Comparison of ENCODE assay signal across 1 cellular context in genomic region chr11:10302744-10303557, GRCh38.
TF ChIP-seq lines count a peak whose summit lies in the region.

No MANE protein-coding gene starts in this region.

TF ChIP-seq in HepG2, 621 proteins besides CTCF, POLR2A, EP300 and RAD21 (continued from another document and continues in another):
- TF ChIP-seq ZFP82 (CRISPR knock-in tag; IDR thresholded peaks at IDR 0.05; ENCODE audit: borderline replicate concordance) (no peak), NFE2L2 (IDR thresholded peaks at IDR 0.05; ENCODE audit: low read length) (no peak), YEATS2 (CRISPR knock-in tag; IDR thresholded peaks at IDR 0.05; ENCODE audit: borderline replicate concordance) (no peak), ZNF720 (CRISPR knock-in tag; IDR thresholded peaks at IDR 0.05) (no peak), BRD4 (CRISPR knock-in tag; IDR thresholded peaks at IDR 0.05) (peak; percentile 43; the same call in 1 of the 2 replicates), MATR3 (CRISPR knock-in tag; IDR thresholded peaks at IDR 0.05) (no peak), PAX8 (CRISPR knock-in tag; IDR thresholded peaks at IDR 0.05; ENCODE audit: borderline replicate concordance) (no peak), ZNF414 (CRISPR knock-in tag; IDR thresholded peaks at IDR 0.05) (peak; percentile 76; the same call in 1 of the 2 replicates), ZKSCAN5 (CRISPR knock-in tag; IDR thresholded peaks at IDR 0.05) (no peak), RXRB (CRISPR knock-in tag; IDR thresholded peaks at IDR 0.05; ENCODE audit: borderline replicate concordance) (0 out of 2 replicates have a peak, but pooled peaks have one; percentile 25), MXD4 (CRISPR knock-in tag; IDR thresholded peaks at IDR 0.05) (no peak; the same call in 1 of the 2 replicates), ZNF780A (CRISPR knock-in tag; IDR thresholded peaks at IDR 0.05) (no peak), SRSF4 (IDR thresholded peaks at IDR 0.05; ENCODE audit: low read depth, low read length, poor library complexity, severe bottlenecking) (no peak), STAT5B (CRISPR knock-in tag; IDR thresholded peaks at IDR 0.05) (no peak), SRSF1 (optimal IDR thresholded peaks at IDR 0.05; ENCODE audit: low read depth, low read length) (no peak), GATAD2A (CRISPR knock-in tag; IDR thresholded peaks at IDR 0.05) (peak; percentile 57; the same call in 1 of the 2 replicates), TRIM24 (CRISPR knock-in tag; IDR thresholded peaks at IDR 0.05) (no peak), ZNF264 (CRISPR knock-in tag; IDR thresholded peaks at IDR 0.05) (no peak; the same call in none of the 2 replicates), ZFP62 (CRISPR knock-in tag; IDR thresholded peaks at IDR 0.05) (no peak), MED1 (CRISPR knock-in tag; IDR thresholded peaks at IDR 0.05) (peak; percentile 49; the same call in 1 of the 2 replicates), ZBTB7B (CRISPR knock-in tag; IDR thresholded peaks at IDR 0.05) (no peak), STAG1 (CRISPR knock-in tag; IDR thresholded peaks at IDR 0.05) (peak; percentile 32; the same call in 1 of the 2 replicates), ELF1 (CRISPR knock-in tag; IDR thresholded peaks at IDR 0.05) (no peak), E2F2 (CRISPR knock-in tag; IDR thresholded peaks at IDR 0.05; ENCODE audit: borderline replicate concordance) (peak; percentile 54; the same call in 1 of the 2 replicates), TBX3 (IDR thresholded peaks at IDR 0.05; ENCODE audit: borderline replicate concordance) (no peak), HNRNPL (IDR thresholded peaks at IDR 0.05; ENCODE audit: low read depth, low read length) (peak; percentile 72; the same call in 1 of the 2 replicates), ISL2 (CRISPR knock-in tag; IDR thresholded peaks at IDR 0.05) (0 out of 2 replicates have a peak, but pooled peaks have one; percentile 34), ELF3 (CRISPR knock-in tag; IDR thresholded peaks at IDR 0.05) (peak; percentile 8; the same call in 1 of the 2 replicates), ZSCAN22 (CRISPR knock-in tag; IDR thresholded peaks at IDR 0.05) (no peak), ZSCAN12 (CRISPR knock-in tag; IDR thresholded peaks at IDR 0.05) (0 out of 2 replicates have a peak, but pooled peaks have one; percentile 65), ZBTB14 (CRISPR knock-in tag; IDR thresholded peaks at IDR 0.05) (peak; percentile 50; the same call in 1 of the 2 replicates), KMT2B (CRISPR knock-in tag; IDR thresholded peaks at IDR 0.05) (peak; percentile 94), FOSL2 (CRISPR knock-in tag; IDR thresholded peaks at IDR 0.05) (peak; percentile 29; the same call in 1 of the 2 replicates), ZNF224 (CRISPR knock-in tag; IDR thresholded peaks at IDR 0.05) (no peak), ZNF558 (CRISPR knock-in tag; IDR thresholded peaks at IDR 0.05; ENCODE audit: borderline replicate concordance) (no peak), GABPA (IDR thresholded peaks at IDR 0.05; ENCODE audit: low read depth, low read length) (no peak), GABPA (CRISPR knock-in tag; IDR thresholded peaks at IDR 0.05; ENCODE audit: low read depth) (peak; percentile 34; the same call in 1 of the 2 replicates), ZNF790 (CRISPR knock-in tag; IDR thresholded peaks at IDR 0.05; ENCODE audit: borderline replicate concordance) (no peak), SMC3 (IDR thresholded peaks at IDR 0.05; ENCODE audit: low read length) (no peak), HES4 (CRISPR knock-in tag; IDR thresholded peaks at IDR 0.05; ENCODE audit: borderline replicate concordance) (no peak), ZNF256 (CRISPR knock-in tag; conservative IDR thresholded peaks at IDR 0.05) (peak; percentile 63; the same call in 1 of the 2 replicates), ZNF501 (CRISPR knock-in tag; IDR thresholded peaks at IDR 0.05) (peak; percentile 68; the same call in 1 of the 2 replicates), ZNF768 (CRISPR knock-in tag; IDR thresholded peaks at IDR 0.05) (no peak), ZNF44 (CRISPR knock-in tag; IDR thresholded peaks at IDR 0.05) (no peak), ZNF512 (CRISPR knock-in tag; IDR thresholded peaks at IDR 0.05) (no peak), ZNF549 (CRISPR knock-in tag; IDR thresholded peaks at IDR 0.05) (peak; percentile 95), ZNF891 (CRISPR knock-in tag; IDR thresholded peaks at IDR 0.05) (no peak), PCBP2 (optimal IDR thresholded peaks at IDR 0.05; ENCODE audit: low read depth, low read length, poor library complexity, severe bottlenecking) (no peak), ZNF20 (CRISPR knock-in tag; IDR thresholded peaks at IDR 0.05) (no peak), AKAP8 (CRISPR knock-in tag; IDR thresholded peaks at IDR 0.05) (0 out of 2 replicates have a peak, but pooled peaks have one; percentile 28), ZBTB49 (CRISPR knock-in tag; IDR thresholded peaks at IDR 0.05; ENCODE audit: borderline replicate concordance) (no peak), ONECUT2 (CRISPR knock-in tag; IDR thresholded peaks at IDR 0.05) (no peak), SP1 (IDR thresholded peaks at IDR 0.05) (no peak), SP1 (CRISPR knock-in tag; IDR thresholded peaks at IDR 0.05) (no peak), SCMH1 (CRISPR knock-in tag; IDR thresholded peaks at IDR 0.05; ENCODE audit: borderline replicate concordance) (no peak), CERS6 (CRISPR knock-in tag; IDR thresholded peaks at IDR 0.05) (no peak)
- TF ChIP-seq, protein P1, sequence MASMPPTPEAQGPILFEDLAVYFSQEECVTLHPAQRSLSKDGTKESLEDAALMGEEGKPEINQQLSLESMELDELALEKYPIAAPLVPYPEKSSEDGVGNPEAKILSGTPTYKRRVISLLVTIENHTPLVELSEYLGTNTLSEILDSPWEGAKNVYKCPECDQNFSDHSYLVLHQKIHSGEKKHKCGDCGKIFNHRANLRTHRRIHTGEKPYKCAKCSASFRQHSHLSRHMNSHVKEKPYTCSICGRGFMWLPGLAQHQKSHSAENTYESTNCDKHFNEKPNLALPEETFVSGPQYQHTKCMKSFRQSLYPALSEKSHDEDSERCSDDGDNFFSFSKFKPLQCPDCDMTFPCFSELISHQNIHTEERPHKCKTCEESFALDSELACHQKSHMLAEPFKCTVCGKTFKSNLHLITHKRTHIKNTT (CRISPR knock-in tag; IDR thresholded peaks at IDR 0.05) = no peak
- TF ChIP-seq, protein P2, sequence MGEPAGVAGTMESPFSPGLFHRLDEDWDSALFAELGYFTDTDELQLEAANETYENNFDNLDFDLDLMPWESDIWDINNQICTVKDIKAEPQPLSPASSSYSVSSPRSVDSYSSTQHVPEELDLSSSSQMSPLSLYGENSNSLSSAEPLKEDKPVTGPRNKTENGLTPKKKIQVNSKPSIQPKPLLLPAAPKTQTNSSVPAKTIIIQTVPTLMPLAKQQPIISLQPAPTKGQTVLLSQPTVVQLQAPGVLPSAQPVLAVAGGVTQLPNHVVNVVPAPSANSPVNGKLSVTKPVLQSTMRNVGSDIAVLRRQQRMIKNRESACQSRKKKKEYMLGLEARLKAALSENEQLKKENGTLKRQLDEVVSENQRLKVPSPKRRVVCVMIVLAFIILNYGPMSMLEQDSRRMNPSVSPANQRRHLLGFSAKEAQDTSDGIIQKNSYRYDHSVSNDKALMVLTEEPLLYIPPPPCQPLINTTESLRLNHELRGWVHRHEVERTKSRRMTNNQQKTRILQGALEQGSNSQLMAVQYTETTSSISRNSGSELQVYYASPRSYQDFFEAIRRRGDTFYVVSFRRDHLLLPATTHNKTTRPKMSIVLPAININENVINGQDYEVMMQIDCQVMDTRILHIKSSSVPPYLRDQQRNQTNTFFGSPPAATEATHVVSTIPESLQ (CRISPR knock-in tag; conservative IDR thresholded peaks at IDR 0.05) = no peak
- TF ChIP-seq, protein P3, sequence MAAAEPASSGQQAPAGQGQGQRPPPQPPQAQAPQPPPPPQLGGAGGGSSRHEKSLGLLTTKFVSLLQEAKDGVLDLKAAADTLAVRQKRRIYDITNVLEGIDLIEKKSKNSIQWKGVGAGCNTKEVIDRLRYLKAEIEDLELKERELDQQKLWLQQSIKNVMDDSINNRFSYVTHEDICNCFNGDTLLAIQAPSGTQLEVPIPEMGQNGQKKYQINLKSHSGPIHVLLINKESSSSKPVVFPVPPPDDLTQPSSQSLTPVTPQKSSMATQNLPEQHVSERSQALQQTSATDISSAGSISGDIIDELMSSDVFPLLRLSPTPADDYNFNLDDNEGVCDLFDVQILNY (CRISPR knock-in tag; conservative IDR thresholded peaks at IDR 0.05) = peak; percentile 64
- TF ChIP-seq, protein P4, sequence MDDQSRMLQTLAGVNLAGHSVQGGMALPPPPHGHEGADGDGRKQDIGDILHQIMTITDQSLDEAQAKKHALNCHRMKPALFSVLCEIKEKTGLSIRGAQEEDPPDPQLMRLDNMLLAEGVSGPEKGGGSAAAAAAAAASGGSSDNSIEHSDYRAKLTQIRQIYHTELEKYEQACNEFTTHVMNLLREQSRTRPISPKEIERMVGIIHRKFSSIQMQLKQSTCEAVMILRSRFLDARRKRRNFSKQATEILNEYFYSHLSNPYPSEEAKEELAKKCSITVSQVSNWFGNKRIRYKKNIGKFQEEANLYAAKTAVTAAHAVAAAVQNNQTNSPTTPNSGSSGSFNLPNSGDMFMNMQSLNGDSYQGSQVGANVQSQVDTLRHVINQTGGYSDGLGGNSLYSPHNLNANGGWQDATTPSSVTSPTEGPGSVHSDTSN (CRISPR knock-in tag; IDR thresholded peaks at IDR 0.05; ENCODE audit: borderline replicate concordance) = no peak
- TF ChIP-seq, protein P5, sequence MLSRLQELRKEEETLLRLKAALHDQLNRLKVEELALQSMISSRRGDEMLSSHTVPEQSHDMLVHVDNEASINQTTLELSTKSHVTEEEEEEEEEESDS (CRISPR knock-in tag; IDR thresholded peaks at IDR 0.05; ENCODE audit: borderline replicate concordance) = no peak
- TF ChIP-seq, protein P6, sequence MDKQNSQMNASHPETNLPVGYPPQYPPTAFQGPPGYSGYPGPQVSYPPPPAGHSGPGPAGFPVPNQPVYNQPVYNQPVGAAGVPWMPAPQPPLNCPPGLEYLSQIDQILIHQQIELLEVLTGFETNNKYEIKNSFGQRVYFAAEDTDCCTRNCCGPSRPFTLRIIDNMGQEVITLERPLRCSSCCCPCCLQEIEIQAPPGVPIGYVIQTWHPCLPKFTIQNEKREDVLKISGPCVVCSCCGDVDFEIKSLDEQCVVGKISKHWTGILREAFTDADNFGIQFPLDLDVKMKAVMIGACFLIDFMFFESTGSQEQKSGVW (CRISPR knock-in tag; IDR thresholded peaks at IDR 0.05; ENCODE audit: borderline replicate concordance) = no peak
